17 cellular contexts compared by ENCODE assay signal in the genomic region with DNA sequence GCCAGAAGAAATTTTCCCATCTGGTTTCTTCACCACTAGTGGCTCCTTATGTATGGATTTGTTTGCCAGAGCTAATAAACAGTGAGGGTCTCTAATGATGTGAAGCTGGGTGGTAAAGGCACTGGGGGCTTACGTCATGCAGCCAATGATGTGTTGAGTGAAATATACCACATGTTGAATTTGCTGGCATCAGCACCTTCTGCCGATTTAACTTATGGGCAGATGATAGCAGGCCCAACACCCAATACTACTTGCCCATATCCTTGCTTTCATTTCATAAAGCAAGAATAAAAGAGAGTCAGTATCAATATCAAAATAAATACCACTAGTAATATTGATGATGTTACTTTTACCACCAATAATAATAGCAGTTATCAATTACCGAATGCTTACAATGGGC.
DNase-seq lines count a peak whose midpoint lies in the region; ATAC-seq and TF ChIP-seq lines count a peak whose summit lies in the region.
"Had no signal": no experiment of that assay in that cellular context is flagged by ENCODE, and none has a peak within 500 bp of the region (broad histone marks: within the 10 kb centered on the region; RNA-seq: fewer than 3 reads in every experiment).

No MANE protein-coding gene starts in this region.

- intact Hi-C loops in dorsolateral prefrontal cortex (cut with DNase I) = no loop called here
- intact Hi-C loops in activated CD4-positive, alpha-beta T cell treated with anti-CD3 and anti-CD28 coated beads, Interleukin-2, amount 10 ng/mL, durations not matched to agents 24 days and 14 days (cut with micrococcal nuclease) = no loop called here

- H3K4me1 ChIP-seq in HEK293 (ENCODE audit: control insufficient read depth, insufficient read depth, low read length) = peaks cover 3% of the 10 kb centered on the region; the same call in 1 of the 2 replicates
- peaks cover 0 to 2% of the 10 kb centered on the region in 2 experiments for H3K4me1 ChIP-seq in trophoblast cell (ENCODE audit: control insufficient read depth in 1 of 2, insufficient read depth in 2 of 2, low read length in 2 of 2)
- H3K4me1 ChIP-seq: BE2C had no signal

- no peak overlapping the region for H4K8ac ChIP-seq in trophoblast cell (ENCODE audit: low read depth, low read length)

- no peak overlapping the region for H2BK5ac ChIP-seq in trophoblast cell (ENCODE audit: low read depth, low read length, poor library complexity)

- H3K27ac ChIP-seq in HEK293 (ENCODE audit: extremely low read depth, low read depth, low read length) (no peak overlapping the region), angular gyrus (ENCODE audit: low read depth, low read length) (peak overlapping the region; percentile 79), dorsolateral prefrontal cortex (peak overlapping the region in 51 of 59 donors; percentile 11 to 88 (median 75)), trophoblast cell (ENCODE audit: low read depth, low read length) (no peak overlapping the region)
- H3K27ac ChIP-seq: HL-60 had no signal

- WGBS in trophoblast cell (ENCODE audit: extremely low coverage, insufficient coverage, insufficient read length) = no CpG with 5 or more reads among the region's 3 CpGs

- DNase-seq in dorsolateral prefrontal cortex (no peak), trophoblast cell (no peak)
- DNase-seq in activated CD4-positive, alpha-beta T cell treated with anti-CD3 and anti-CD28 coated beads, Interleukin-2, amount 10 ng/mL, durations not matched to agents 24 days and 14 days = no peak
- DNase-seq: ACHN; BE2C; C1 segment of cervical spinal cord; Caco-2; CD4-positive, CD25-positive, alpha-beta regulatory T cell; CD8-positive, alpha-beta memory T cell; HCEC 1CT; HFFc6 had no signal

- H3K27ac Mint-ChIP-seq in activated CD4-positive, alpha-beta T cell treated with anti-CD3 and anti-CD28 coated beads, Interleukin-2, amount 10 ng/mL, durations not matched to agents 24 days and 14 days = no peak overlapping the region
- H3K27ac Mint-ChIP-seq: CD4-positive, CD25-positive, alpha-beta regulatory T cell; CD8-positive, alpha-beta memory T cell; GM23338; HFFc6; IgD-negative memory B cell had no signal

- no peak for TF ChIP-seq CTCF in HEK293 (tag by site-specific recombination; IDR thresholded peaks at IDR 0.05)
- no peak for TF ChIP-seq CTCF in dorsolateral prefrontal cortex (IDR thresholded peaks at IDR 0.05 in 54 of 56, conservative IDR thresholded peaks at IDR 0.05 in 2 of 56; ENCODE audit: low read depth in 1 of 56, partially characterized antibody in 56 of 56)

- H2AK5ac ChIP-seq in trophoblast cell (ENCODE audit: low read length) = no peak overlapping the region

- H3K18ac ChIP-seq in trophoblast cell (ENCODE audit: low read length) = no peak overlapping the region

- no peaks in the 10 kb centered on the region for H3K79me2 ChIP-seq in trophoblast cell (ENCODE audit: control insufficient read depth, insufficient read depth, low read length, poor library complexity)

- no peak overlapping the region for H3K4me2 ChIP-seq in trophoblast cell (ENCODE audit: low read length)
- H3K4me2 ChIP-seq: GM23338 had no signal

- H3K23ac ChIP-seq in trophoblast cell (ENCODE audit: low read length) = no peak overlapping the region

- H3K4ac ChIP-seq in trophoblast cell (ENCODE audit: low read depth, low read length) = no peak overlapping the region

- H3K36me3 Mint-ChIP-seq in activated CD4-positive, alpha-beta T cell treated with anti-CD3 and anti-CD28 coated beads, Interleukin-2, amount 10 ng/mL, durations not matched to agents 24 days and 14 days (ENCODE audit: low read depth) = no peaks in the 10 kb centered on the region
- H3K36me3 Mint-ChIP-seq: CD4-positive, CD25-positive, alpha-beta regulatory T cell; CD8-positive, alpha-beta memory T cell; IgD-negative memory B cell had no signal

- CTCF ChIA-PET in HEK293 (lab: Yijun Ruan, JAX) = interaction anchor here (0.6 kb wide), 1 partner anchor 212 kb away, joined by 5 read pairs; no protein-coding TSS in a partner anchor

- ATAC-seq in GM21786 (IDR thresholded peaks at IDR 0.05; ENCODE audit: unreplicated experiment) = no peak
- ATAC-seq: GM23338 had no signal

- no peak overlapping the region for H2BK12ac ChIP-seq in trophoblast cell (ENCODE audit: low read length)

- no peak overlapping the region for H3K4me3 Mint-ChIP-seq in activated CD4-positive, alpha-beta T cell treated with anti-CD3 and anti-CD28 coated beads, Interleukin-2, amount 10 ng/mL, durations not matched to agents 24 days and 14 days
- H3K4me3 Mint-ChIP-seq: CD4-positive, CD25-positive, alpha-beta regulatory T cell; CD8-positive, alpha-beta memory T cell; GM23338; HFFc6; IgD-negative memory B cell had no signal

- no peak overlapping the region for H4K12ac ChIP-seq in trophoblast cell (ENCODE audit: low read depth, low read length)

- no peak overlapping the region for H2BK120ac ChIP-seq in trophoblast cell (ENCODE audit: insufficient read depth, low read length, poor library complexity)

- no peak overlapping the region for H2AFZ ChIP-seq in trophoblast cell (ENCODE audit: insufficient read depth, low read length, poor library complexity)
- H2AFZ ChIP-seq: GM23338 had no signal

- no peak overlapping the region for H3K4me3 ChIP-seq in HEK293 (ENCODE audit: low read depth, low read length)
- H3K4me3 ChIP-seq in dorsolateral prefrontal cortex = no peak overlapping the region
- H3K4me3 ChIP-seq in trophoblast cell (ENCODE audit: low read depth, low read length) = no peak overlapping the region
- H3K4me3 ChIP-seq: GM23338 had no signal

- H3K4me1 Mint-ChIP-seq in activated CD4-positive, alpha-beta T cell treated with anti-CD3 and anti-CD28 coated beads, Interleukin-2, amount 10 ng/mL, durations not matched to agents 24 days and 14 days = no peaks in the 10 kb centered on the region
- H3K4me1 Mint-ChIP-seq: CD4-positive, CD25-positive, alpha-beta regulatory T cell; CD8-positive, alpha-beta memory T cell; IgD-negative memory B cell had no signal

- H3K36me3 ChIP-seq in HEK293 (ENCODE audit: control insufficient read depth in 2 of 2, insufficient read depth in 1 of 2, low read length in 2 of 2) (no peaks in the 10 kb centered on the region), trophoblast cell (ENCODE audit: control insufficient read depth in 1 of 2, insufficient read depth in 2 of 2, low read length in 2 of 2) (no peaks in the 10 kb centered on the region)
- H3K36me3 ChIP-seq: BE2C had no signal

- POLR2A ChIA-PET in HEK293 (lab: Yijun Ruan, JAX) = no interaction called here

- no peaks in the 10 kb centered on the region for H3K27me3 Mint-ChIP-seq in activated CD4-positive, alpha-beta T cell treated with anti-CD3 and anti-CD28 coated beads, Interleukin-2, amount 10 ng/mL, durations not matched to agents 24 days and 14 days
- H3K27me3 Mint-ChIP-seq: CD4-positive, CD25-positive, alpha-beta regulatory T cell; CD8-positive, alpha-beta memory T cell had no signal

- H3K14ac ChIP-seq in trophoblast cell (ENCODE audit: low read length) = no peak overlapping the region

- H4K91ac ChIP-seq in trophoblast cell (ENCODE audit: low read depth, low read length) = no peak overlapping the region

- H3K79me1 ChIP-seq in trophoblast cell (ENCODE audit: low read length) = no peaks in the 10 kb centered on the region

- no peak overlapping the region for H3K9ac ChIP-seq in trophoblast cell (ENCODE audit: low read length)

- H3K9me3 Mint-ChIP-seq in activated CD4-positive, alpha-beta T cell treated with anti-CD3 and anti-CD28 coated beads, Interleukin-2, amount 10 ng/mL, durations not matched to agents 24 days and 14 days = no peaks in the 10 kb centered on the region
- H3K9me3 Mint-ChIP-seq: GM23338 had no signal

- H3K9me3 ChIP-seq in HEK293 (ENCODE audit: control insufficient read depth, insufficient read depth, low read depth, low read length) = no peaks in the 10 kb centered on the region
- H3K9me3 ChIP-seq in trophoblast cell (ENCODE audit: insufficient read depth, low read depth, low read length) = no peaks in the 10 kb centered on the region
- H3K9me3 ChIP-seq: BE2C, Caco-2 had no signal

- H3K27me3 ChIP-seq in dorsolateral prefrontal cortex = no peaks in the 10 kb centered on the region
- no peaks in the 10 kb centered on the region for H3K27me3 ChIP-seq in trophoblast cell (ENCODE audit: insufficient read depth, low read length)
- H3K27me3 ChIP-seq: BE2C had no signal

TF ChIP-seq in HEK293, 187 proteins besides CTCF, POLR2A, EP300 and RAD21:
- TF ChIP-seq, protein P1, sequence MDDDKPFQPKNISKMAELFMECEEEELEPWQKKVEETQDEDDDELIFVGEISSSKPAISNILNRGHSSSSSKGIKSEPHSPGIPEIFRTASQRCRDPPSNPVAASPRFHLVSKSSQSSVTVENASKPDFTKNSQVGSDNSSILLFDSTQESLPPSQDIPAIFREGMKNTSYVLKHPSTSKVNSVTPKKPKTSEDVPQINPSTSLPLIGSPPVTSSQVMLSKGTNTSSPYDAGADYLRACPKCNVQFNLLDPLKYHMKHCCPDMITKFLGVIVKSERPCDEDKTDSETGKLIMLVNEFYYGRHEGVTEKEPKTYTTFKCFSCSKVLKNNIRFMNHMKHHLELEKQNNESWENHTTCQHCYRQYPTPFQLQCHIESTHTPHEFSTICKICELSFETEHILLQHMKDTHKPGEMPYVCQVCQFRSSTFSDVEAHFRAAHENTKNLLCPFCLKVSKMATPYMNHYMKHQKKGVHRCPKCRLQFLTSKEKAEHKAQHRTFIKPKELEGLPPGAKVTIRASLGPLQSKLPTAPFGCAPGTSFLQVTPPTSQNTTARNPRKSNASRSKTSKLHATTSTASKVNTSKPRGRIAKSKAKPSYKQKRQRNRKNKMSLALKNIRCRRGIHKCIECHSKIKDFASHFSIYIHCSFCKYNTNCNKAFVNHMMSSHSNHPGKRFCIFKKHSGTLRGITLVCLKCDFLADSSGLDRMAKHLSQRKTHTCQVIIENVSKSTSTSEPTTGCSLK (tag by site-specific recombination; IDR thresholded peaks at IDR 0.05) = no peak
- TF ChIP-seq ZNF664 (tag by site-specific recombination; IDR thresholded peaks at IDR 0.05) = 0 out of 2 replicates have a peak, but pooled peaks have one; percentile 12
TF ChIP-seq in HEK293: peak in this region for 1.

Comparison
In these comparisons a context has a peak if more than half of its experiments do, and no peak if none do; other contexts are left out.
1. H3K27ac ChIP-seq: peak in angular gyrus (single experiment) and dorsolateral prefrontal cortex (51 of 59); none in HEK293 (single experiment) and trophoblast cell (single experiment).